In the genomic region with DNA sequence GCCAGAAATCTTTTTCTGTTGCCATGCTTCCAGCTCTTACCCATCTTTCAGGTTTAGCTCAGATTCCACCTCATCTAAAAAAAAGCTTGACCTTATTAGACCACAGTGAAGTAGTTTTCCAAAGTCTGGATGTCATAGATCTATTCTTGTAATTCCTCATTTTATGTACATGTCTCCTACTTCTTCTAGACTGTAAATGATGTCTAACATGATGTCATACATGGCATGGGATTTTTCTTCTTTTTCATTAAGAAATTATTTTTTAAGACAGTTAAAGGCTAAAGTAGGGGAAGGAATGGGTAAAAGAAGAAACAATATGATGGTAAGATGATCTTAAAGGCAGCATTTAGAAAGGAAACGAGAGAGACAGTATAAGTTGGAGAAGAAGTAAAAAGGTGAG, we compare ENCODE assay signal across 2 cellular contexts.
TF ChIP-seq lines count a peak whose summit lies in the region.

No MANE protein-coding gene starts in this region.

TF ChIP-seq in IMR-90, 13 proteins besides CTCF, POLR2A, EP300 and RAD21:
- TF ChIP-seq, protein P1, sequence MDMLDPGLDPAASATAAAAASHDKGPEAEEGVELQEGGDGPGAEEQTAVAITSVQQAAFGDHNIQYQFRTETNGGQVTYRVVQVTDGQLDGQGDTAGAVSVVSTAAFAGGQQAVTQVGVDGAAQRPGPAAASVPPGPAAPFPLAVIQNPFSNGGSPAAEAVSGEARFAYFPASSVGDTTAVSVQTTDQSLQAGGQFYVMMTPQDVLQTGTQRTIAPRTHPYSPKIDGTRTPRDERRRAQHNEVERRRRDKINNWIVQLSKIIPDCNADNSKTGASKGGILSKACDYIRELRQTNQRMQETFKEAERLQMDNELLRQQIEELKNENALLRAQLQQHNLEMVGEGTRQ (IDR thresholded peaks at IDR 0.05; ENCODE audit: low read depth, low read length), result no peak

TF ChIP-seq in GM12878, 131 proteins besides CTCF, POLR2A, EP300 and RAD21:
- TF ChIP-seq WRNIP1 (IDR thresholded peaks at IDR 0.05; ENCODE audit: borderline replicate concordance, low read depth, low read length), result no peak
- no peak for TF ChIP-seq SMARCA5 (IDR thresholded peaks at IDR 0.05)
- no peak for TF ChIP-seq TCF3 (IDR thresholded peaks at IDR 0.05; ENCODE audit: borderline replicate concordance, insufficient read depth, low read depth, low read length)
- no peak for TF ChIP-seq GABPA (IDR thresholded peaks at IDR 0.05; ENCODE audit: low read depth)
- TF ChIP-seq KAT2A (conservative IDR thresholded peaks at IDR 0.05; ENCODE audit: control insufficient read depth, low read depth, low read length), result no peak
- no peak for TF ChIP-seq LARP7 (IDR thresholded peaks at IDR 0.05)
- TF ChIP-seq ZNF207 (IDR thresholded peaks at IDR 0.05; ENCODE audit: borderline replicate concordance), result no peak
- TF ChIP-seq USF1 (IDR thresholded peaks at IDR 0.05; ENCODE audit: borderline replicate concordance, extremely low read length, insufficient read depth, low read depth, low read length), result no peak
- TF ChIP-seq, protein P2, sequence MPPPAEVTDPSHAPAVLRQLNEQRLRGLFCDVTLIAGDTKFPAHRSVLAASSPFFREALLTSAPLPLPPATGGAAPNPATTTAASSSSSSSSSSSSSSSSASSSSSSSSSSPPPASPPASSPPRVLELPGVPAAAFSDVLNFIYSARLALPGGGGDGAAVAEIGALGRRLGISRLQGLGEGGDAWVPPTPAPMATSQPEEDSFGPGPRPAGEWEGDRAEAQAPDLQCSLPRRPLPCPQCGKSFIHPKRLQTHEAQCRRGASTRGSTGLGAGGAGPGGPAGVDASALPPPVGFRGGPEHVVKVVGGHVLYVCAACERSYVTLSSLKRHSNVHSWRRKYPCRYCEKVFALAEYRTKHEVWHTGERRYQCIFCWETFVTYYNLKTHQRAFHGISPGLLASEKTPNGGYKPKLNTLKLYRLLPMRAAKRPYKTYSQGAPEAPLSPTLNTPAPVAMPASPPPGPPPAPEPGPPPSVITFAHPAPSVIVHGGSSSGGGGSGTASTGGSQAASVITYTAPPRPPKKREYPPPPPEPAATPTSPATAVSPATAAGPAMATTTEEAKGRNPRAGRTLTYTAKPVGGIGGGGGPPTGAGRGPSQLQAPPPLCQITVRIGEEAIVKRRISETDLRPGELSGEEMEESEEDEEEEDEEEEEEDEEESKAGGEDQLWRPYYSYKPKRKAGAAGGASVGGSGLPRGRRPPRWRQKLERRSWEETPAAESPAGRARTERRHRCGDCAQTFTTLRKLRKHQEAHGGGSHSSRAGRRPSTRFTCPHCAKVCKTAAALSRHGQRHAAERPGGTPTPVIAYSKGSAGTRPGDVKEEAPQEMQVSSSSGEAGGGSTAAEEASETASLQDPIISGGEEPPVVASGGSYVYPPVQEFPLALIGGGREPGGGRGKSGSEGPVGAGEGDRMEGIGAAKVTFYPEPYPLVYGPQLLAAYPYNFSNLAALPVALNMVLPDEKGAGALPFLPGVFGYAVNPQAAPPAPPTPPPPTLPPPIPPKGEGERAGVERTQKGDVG (CRISPR knock-in tag; IDR thresholded peaks at IDR 0.05), result no peak
- no peak for TF ChIP-seq CBFB (IDR thresholded peaks at IDR 0.05; ENCODE audit: low read depth)
- TF ChIP-seq, protein P3, sequence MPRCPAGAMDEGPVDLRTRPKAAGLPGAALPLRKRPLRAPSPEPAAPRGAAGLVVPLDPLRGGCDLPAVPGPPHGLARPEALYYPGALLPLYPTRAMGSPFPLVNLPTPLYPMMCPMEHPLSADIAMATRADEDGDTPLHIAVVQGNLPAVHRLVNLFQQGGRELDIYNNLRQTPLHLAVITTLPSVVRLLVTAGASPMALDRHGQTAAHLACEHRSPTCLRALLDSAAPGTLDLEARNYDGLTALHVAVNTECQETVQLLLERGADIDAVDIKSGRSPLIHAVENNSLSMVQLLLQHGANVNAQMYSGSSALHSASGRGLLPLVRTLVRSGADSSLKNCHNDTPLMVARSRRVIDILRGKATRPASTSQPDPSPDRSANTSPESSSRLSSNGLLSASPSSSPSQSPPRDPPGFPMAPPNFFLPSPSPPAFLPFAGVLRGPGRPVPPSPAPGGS (IDR thresholded peaks at IDR 0.05; ENCODE audit: borderline replicate concordance, insufficient read depth, low read depth, low read length, poor library complexity, severe bottlenecking), result no peak
- no peak for TF ChIP-seq STAT1 (conservative IDR thresholded peaks at IDR 0.05)
- no peak for TF ChIP-seq IKZF1 (conservative IDR thresholded peaks at IDR 0.05)
- TF ChIP-seq, protein P4, sequence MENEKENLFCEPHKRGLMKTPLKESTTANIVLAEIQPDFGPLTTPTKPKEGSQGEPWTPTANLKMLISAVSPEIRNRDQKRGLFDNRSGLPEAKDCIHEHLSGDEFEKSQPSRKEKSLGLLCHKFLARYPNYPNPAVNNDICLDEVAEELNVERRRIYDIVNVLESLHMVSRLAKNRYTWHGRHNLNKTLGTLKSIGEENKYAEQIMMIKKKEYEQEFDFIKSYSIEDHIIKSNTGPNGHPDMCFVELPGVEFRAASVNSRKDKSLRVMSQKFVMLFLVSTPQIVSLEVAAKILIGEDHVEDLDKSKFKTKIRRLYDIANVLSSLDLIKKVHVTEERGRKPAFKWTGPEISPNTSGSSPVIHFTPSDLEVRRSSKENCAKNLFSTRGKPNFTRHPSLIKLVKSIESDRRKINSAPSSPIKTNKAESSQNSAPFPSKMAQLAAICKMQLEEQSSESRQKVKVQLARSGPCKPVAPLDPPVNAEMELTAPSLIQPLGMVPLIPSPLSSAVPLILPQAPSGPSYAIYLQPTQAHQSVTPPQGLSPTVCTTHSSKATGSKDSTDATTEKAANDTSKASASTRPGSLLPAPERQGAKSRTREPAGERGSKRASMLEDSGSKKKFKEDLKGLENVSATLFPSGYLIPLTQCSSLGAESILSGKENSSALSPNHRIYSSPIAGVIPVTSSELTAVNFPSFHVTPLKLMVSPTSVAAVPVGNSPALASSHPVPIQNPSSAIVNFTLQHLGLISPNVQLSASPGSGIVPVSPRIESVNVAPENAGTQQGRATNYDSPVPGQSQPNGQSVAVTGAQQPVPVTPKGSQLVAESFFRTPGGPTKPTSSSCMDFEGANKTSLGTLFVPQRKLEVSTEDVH (IDR thresholded peaks at IDR 0.05; ENCODE audit: low read depth, partially characterized antibody), result no peak
- no peak for TF ChIP-seq ZBTB11 (CRISPR knock-in tag; IDR thresholded peaks at IDR 0.05)
